ENCODE assay signal across 1 cellular context in genomic region chr1:15788624-15789301, GRCh38.
TF ChIP-seq lines count a peak whose summit lies in the region.

No MANE protein-coding gene starts in this region.

TF ChIP-seq in K562, 482 proteins besides CTCF, POLR2A, EP300 and RAD21 (continued from another document):
- no peak for TF ChIP-seq ZNF280B (CRISPR knock-in tag; IDR thresholded peaks at IDR 0.05)
- TF ChIP-seq, protein P1, sequence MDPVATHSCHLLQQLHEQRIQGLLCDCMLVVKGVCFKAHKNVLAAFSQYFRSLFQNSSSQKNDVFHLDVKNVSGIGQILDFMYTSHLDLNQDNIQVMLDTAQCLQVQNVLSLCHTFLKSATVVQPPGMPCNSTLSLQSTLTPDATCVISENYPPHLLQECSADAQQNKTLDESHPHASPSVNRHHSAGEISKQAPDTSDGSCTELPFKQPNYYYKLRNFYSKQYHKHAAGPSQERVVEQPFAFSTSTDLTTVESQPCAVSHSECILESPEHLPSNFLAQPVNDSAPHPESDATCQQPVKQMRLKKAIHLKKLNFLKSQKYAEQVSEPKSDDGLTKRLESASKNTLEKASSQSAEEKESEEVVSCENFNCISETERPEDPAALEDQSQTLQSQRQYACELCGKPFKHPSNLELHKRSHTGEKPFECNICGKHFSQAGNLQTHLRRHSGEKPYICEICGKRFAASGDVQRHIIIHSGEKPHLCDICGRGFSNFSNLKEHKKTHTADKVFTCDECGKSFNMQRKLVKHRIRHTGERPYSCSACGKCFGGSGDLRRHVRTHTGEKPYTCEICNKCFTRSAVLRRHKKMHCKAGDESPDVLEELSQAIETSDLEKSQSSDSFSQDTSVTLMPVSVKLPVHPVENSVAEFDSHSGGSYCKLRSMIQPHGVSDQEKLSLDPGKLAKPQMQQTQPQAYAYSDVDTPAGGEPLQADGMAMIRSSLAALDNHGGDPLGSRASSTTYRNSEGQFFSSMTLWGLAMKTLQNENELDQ (CRISPR knock-in tag; IDR thresholded peaks at IDR 0.05; ENCODE audit: borderline replicate concordance): no peak
- TF ChIP-seq ZNF830 (CRISPR knock-in tag; IDR thresholded peaks at IDR 0.05): no peak
